19 cellular contexts compared by ENCODE assay signal in genomic region chr17:32854177-32854576, GRCh38. TPM values are rescaled to one million over a fixed set of nuclear protein-coding genes. Genes with fewer than 3 reads are reported as not detected.
DNase-seq lines count a peak whose midpoint lies in the region; FAIRE-seq and TF ChIP-seq lines count a peak whose summit lies in the region.
"Had no signal": no experiment of that assay in that cellular context is flagged by ENCODE, and none has a peak within 500 bp of the region (broad histone marks: within the 10 kb centered on the region; RNA-seq: fewer than 3 reads in every experiment).

No MANE protein-coding gene starts in this region.

- H3K9me3 ChIP-seq in tibial nerve (no peaks in the 10 kb centered on the region), kidney (ENCODE audit: control insufficient read depth in 1 of 2, low read length in 2 of 2) (no peaks in the 10 kb centered on the region)
- H3K9me3 ChIP-seq: esophagus muscularis mucosa, neutrophil, right lobe of liver had no signal

- H3K27me3 ChIP-seq in tibial nerve, result no peaks in the 10 kb centered on the region
- H3K27me3 ChIP-seq: dorsolateral prefrontal cortex, esophagus muscularis mucosa, right lobe of liver had no signal

- H3K36me3 ChIP-seq in tibial nerve, result no peaks in the 10 kb centered on the region
- no peaks in the 10 kb centered on the region for H3K36me3 ChIP-seq in kidney (ENCODE audit: control insufficient read depth in 1 of 2, insufficient read depth in 2 of 2, low read length in 2 of 2)
- H3K36me3 ChIP-seq: esophagus muscularis mucosa, neutrophil, right lobe of liver had no signal

- WGBS in tibial nerve, 2 donors, result 97 to 98% methylated on average over 1 of the region's 1 CpG

- H3K4me3 ChIP-seq in tibial nerve (no peak overlapping the region), kidney (ENCODE audit: low read length in 2 of 2) (no peak overlapping the region)
- H3K4me3 ChIP-seq: dorsolateral prefrontal cortex, esophagus muscularis mucosa, right lobe of liver had no signal

- TF ChIP-seq CTCF in VCaP (conservative IDR thresholded peaks at IDR 0.05) (no peak), tibial nerve (IDR thresholded peaks at IDR 0.05) (no peak), kidney (IDR thresholded peaks at IDR 0.05; ENCODE audit: borderline replicate concordance, extremely low read depth, insufficient read depth) (no peak)

- intact Hi-C loops in kidney (cut with DNase I), result no loop called here

- TF ChIP-seq EP300 in tibial nerve (IDR thresholded peaks at IDR 0.05), result no peak

- no peak for TF ChIP-seq POLR2A in tibial nerve (IDR thresholded peaks at IDR 0.05)

- no peak for FAIRE-seq in kidney (lab: Jason Lieb, UNC)
- FAIRE-seq: TTC549 had no signal

- H3K4me1 ChIP-seq in tibial nerve (peaks cover 0 to 6% (median 0%) of the 10 kb centered on the region in 4 donors), kidney (ENCODE audit: control insufficient read depth in 1 of 2, insufficient read depth in 1 of 2, low read depth in 1 of 2, low read length in 2 of 2) (no peaks in the 10 kb centered on the region)
- H3K4me1 ChIP-seq: esophagus muscularis mucosa, right lobe of liver had no signal

- no peak overlapping the region for H3K9ac ChIP-seq in kidney (ENCODE audit: low read length in 2 of 2)

- peak overlapping the region; percentile 48 for H3K27ac ChIP-seq in VCaP
- H3K27ac ChIP-seq in epithelial cell of prostate, result peak overlapping the region; percentile 39
- H3K27ac ChIP-seq in tibial nerve, result no peak overlapping the region
- no peak overlapping the region for H3K27ac ChIP-seq in kidney (ENCODE audit: low read depth in 2 of 2, low read length in 2 of 2)
- H3K27ac ChIP-seq: dorsolateral prefrontal cortex, esophagus muscularis mucosa, neutrophil, right lobe of liver had no signal

- DNase-seq in HT-29 (ENCODE audit: low spot score) (peak; percentile 31), epithelial cell of prostate (ENCODE audit: low read depth, low spot score) (no peak), renal cortical epithelial cell (ENCODE audit: low read depth) (peak; percentile 81), tibial nerve (ENCODE audit: low spot score in 2 of 2) (no peak), NCI-H1092 (lab: John Stamatoyannopoulos, UW) (no peak), kidney (no peak), inferior parietal cortex (ENCODE audit: extremely low spot score) (no peak)
- DNase-seq: activated CD4-positive, alpha-beta T cell treated with anti-CD3 and anti-CD28 coated beads, Interleukin-2, amount 50 U/mL, for 1 hour; activated naive CD4-positive, alpha-beta T cell treated with anti-CD3 and anti-CD28 coated beads, Interleukin-2, amount 10 ng/mL, durations not matched to agents 7 days and 5 days; dorsolateral prefrontal cortex; EL; immature natural killer cell; NCI-H2107; NCI-H69; right lobe of liver had no signal

RNA-seq across cellular contexts. Expression of gene MYO1D, which starts 22.7 kb away (rescaled TPM):
- total RNA-seq in HT-29 (2014; rRNA removed; shearing (Covaris generic)), result 31.2 and 35.2 TPM in 2 replicates
- total RNA-seq in renal cortical epithelial cell (28.3 and 46.9 TPM in 2 replicates), tibial nerve (10 to 100 TPM; 28.5 to 49.6 (median 42.4) TPM), kidney (99.9 TPM)
- 21.1 TPM for polyA plus RNA-seq in kidney (ENCODE audit: insufficient read depth, low read depth, low replicate concordance)

Comparison
In these comparisons a context has a peak if more than half of its experiments do, and no peak if none do; other contexts are left out.
1. DNase-seq: peak in HT-29 (single experiment) and renal cortical epithelial cell (single experiment); none in epithelial cell of prostate (single experiment), tibial nerve (0 of 2), NCI-H1092 (single experiment), kidney (single experiment) and inferior parietal cortex (single experiment).
2. H3K27ac ChIP-seq: peak in VCaP (single experiment) and epithelial cell of prostate (single experiment); none in tibial nerve (0 of 4) and kidney (0 of 2).